8 cellular contexts compared by ENCODE assay signal in genomic region chr9:111661150-111661801, GRCh38. TPM values are rescaled to one million over a fixed set of nuclear protein-coding genes. Genes with fewer than 3 reads are reported as not detected.
DNase-seq lines count a peak whose midpoint lies in the region; ATAC-seq and TF ChIP-seq lines count a peak whose summit lies in the region.

Gene GNG10, plus strand, starts transcription at chr9:111661605. Its CDS starts 30 bp downstream, at chr9:111661635.

- TF ChIP-seq CTCF in AG04450 (IDR thresholded peaks at IDR 0.05; ENCODE audit: low read depth, low read length) = no peak

- CTCF ChIA-PET in AG04450 (lab: Charles Lee) = no interaction called here
- CTCF ChIA-PET in activated CD8-positive, alpha-beta T cell treated with anti-CD3 and anti-CD28 coated beads, Interleukin-2, amount 10 ng/mL, durations not matched to agents 7 days and 5 days (lab: Charles Lee) = interaction anchor here (0.7 kb wide), 1 partner anchor 31 kb away, joined by 3 read pairs; no protein-coding TSS in a partner anchor

- POLR2A ChIA-PET in AG04450 (lab: Yijun Ruan, JAX) = interaction anchor here (2.2 kb wide), 1 partner anchor 30 kb away, joined by 13 read pairs; the partner anchor contains the start of gene DNAJC25
- POLR2A ChIA-PET in activated CD8-positive, alpha-beta T cell treated with anti-CD3 and anti-CD28 coated beads, Interleukin-2, amount 10 ng/mL, durations not matched to agents 7 days and 5 days (lab: Charles Lee) = interaction anchor here (0.8 to 2.2 kb wide), 4 partner anchors 10 to 1405 kb away, joined by 3 to 5 read pairs (median 4); partner anchors contain the start of genes DNAJC25 and TXN

- ATAC-seq in GM18519 (IDR thresholded peaks at IDR 0.05; ENCODE audit: low FRiP score, unreplicated experiment) (peak; percentile 69), HG03025 (IDR thresholded peaks at IDR 0.05; ENCODE audit: low FRiP score, unreplicated experiment) (peak; percentile 69)
- ATAC-seq in activated CD8-positive, alpha-beta T cell treated with anti-CD3 and anti-CD28 coated beads, Interleukin-2, amount 10 ng/mL, durations not matched to agents 7 days and 5 days = peak; percentile 95

- no peak for DNase-seq in AG04450 (ENCODE audit: low read depth, low spot score)
- peak; percentile 49 for DNase-seq in NCI-H510A (lab: John Stamatoyannopoulos, UW)
- DNase-seq in activated CD8-positive, alpha-beta T cell treated with anti-CD3 and anti-CD28 coated beads, Interleukin-2, amount 10 ng/mL, durations not matched to agents 7 days and 5 days = peak; percentile 67
- peak; percentile 53 for DNase-seq in effector CD8-positive, alpha-beta T cell (lab: John Stamatoyannopoulos, UW)
- DNase-seq in medulla oblongata (ENCODE audit: extremely low spot score) = peak; percentile 58
- peak; percentile 34 to 57 (median 40) for DNase-seq in stimulated activated CD4-positive, alpha-beta T cell treated with anti-CD3 and anti-CD28 coated beads, TNF-alpha, amount 100 ng/mL, for 48 hours (ENCODE audit: low read depth in 3 of 3)

- peak within 1 kb of the TSS; percentile 90 for H3K4me3 ChIP-seq in AG04450 (ENCODE audit: low read depth, low read length)

- H3K4me1 Mint-ChIP-seq in activated CD8-positive, alpha-beta T cell treated with anti-CD3 and anti-CD28 coated beads, Interleukin-2, amount 10 ng/mL, durations not matched to agents 7 days and 5 days (ENCODE audit: low read depth) = peaks cover 23% of the 10 kb centered on the region

- peaks cover 17% of the 10 kb centered on the region for H3K36me3 Mint-ChIP-seq in activated CD8-positive, alpha-beta T cell treated with anti-CD3 and anti-CD28 coated beads, Interleukin-2, amount 10 ng/mL, durations not matched to agents 7 days and 5 days (ENCODE audit: low read depth)

- H3K27me3 ChIP-seq in AG04450 (ENCODE audit: control insufficient read depth, insufficient read depth, low read length) = no peaks in the 10 kb centered on the region

- peak within 1 kb of the TSS; percentile 39 for H3K27ac ChIP-seq in AG04450 (ENCODE audit: low read depth, low read length)

- H3K27me3 Mint-ChIP-seq in activated CD8-positive, alpha-beta T cell treated with anti-CD3 and anti-CD28 coated beads, Interleukin-2, amount 10 ng/mL, durations not matched to agents 7 days and 5 days (ENCODE audit: low read depth) = no peaks in the 10 kb centered on the region

- H3K9me3 ChIP-seq in AG04450 (ENCODE audit: control insufficient read depth, insufficient read depth, low read length) = no peaks in the 10 kb centered on the region

- H3K27ac Mint-ChIP-seq in activated CD8-positive, alpha-beta T cell treated with anti-CD3 and anti-CD28 coated beads, Interleukin-2, amount 10 ng/mL, durations not matched to agents 7 days and 5 days = peak within 1 kb of the TSS; percentile 88

- H3K4me3 Mint-ChIP-seq in activated CD8-positive, alpha-beta T cell treated with anti-CD3 and anti-CD28 coated beads, Interleukin-2, amount 10 ng/mL, durations not matched to agents 7 days and 5 days = peak within 1 kb of the TSS; percentile 93

- no peaks in the 10 kb centered on the region for H3K9me3 Mint-ChIP-seq in activated CD8-positive, alpha-beta T cell treated with anti-CD3 and anti-CD28 coated beads, Interleukin-2, amount 10 ng/mL, durations not matched to agents 7 days and 5 days (ENCODE audit: insufficient read depth)

RNA-seq across cellular contexts. Expression of gene GNG10, which starts in this region (rescaled TPM):
- polyA plus RNA-seq in AG04450 (2011; rRNA removed) = 87.6 and 108 TPM in 2 replicates
- 12.3 and 13.1 TPM in 2 replicates for polyA minus RNA-seq in AG04450 (2011; rRNA and poly(A)+ RNA removed)
- 10 to 100 TPM; 21.4 TPM for total RNA-seq in activated CD8-positive, alpha-beta T cell treated with anti-CD3 and anti-CD28 coated beads, Interleukin-2, amount 10 ng/mL, durations not matched to agents 7 days and 5 days
